ENCODE assay signal across 1 cellular context in the genomic region with DNA sequence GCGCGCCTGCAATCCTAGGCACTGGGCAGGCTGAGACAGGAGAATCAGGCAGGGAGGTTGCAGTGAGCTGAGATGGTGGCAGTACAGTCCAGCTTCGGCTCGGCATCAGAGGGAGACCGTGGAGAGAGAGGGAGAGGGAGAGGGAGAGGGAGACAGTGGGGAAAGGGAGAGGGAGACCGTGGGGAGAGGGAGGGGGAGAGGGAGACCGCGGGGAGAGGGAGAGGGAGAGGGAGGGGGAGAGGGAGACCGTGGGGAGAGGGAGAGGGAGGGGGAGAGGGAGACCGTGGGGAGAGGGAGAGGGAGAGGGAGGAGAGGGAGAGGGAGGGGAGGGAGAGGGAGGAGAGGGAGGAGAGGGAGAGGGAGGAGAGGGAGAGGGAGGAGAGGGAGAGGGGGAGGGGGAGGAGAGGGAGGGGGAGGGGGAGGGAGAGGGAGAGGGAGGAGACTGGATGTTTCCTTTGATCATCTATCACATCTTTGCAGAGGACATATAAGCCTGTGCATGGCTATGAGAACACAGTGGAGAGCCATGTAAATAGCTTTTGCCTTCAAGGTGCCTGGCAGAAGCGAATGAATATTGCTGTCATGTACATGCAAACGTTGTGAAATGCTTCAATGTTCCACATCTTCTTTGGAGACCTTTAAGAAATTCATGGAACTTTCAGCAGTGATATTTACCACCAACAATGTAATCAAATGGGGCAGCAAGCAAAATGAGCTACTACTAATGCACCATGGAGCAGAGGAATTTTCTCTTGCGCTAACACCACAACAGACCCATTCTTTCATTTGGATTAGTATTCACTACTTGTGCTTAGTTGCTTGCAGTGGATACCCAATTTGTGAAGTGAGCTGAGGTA.
A peak's percentile ranks its signal among the peaks of the same experiment; 100 is the strongest.
TF ChIP-seq lines count a peak whose summit lies in the region.

No MANE protein-coding gene starts in this region.

TF ChIP-seq in HepG2, 621 proteins besides CTCF, POLR2A, EP300 and RAD21:
- TF ChIP-seq PCBP1 (IDR thresholded peaks at IDR 0.05; ENCODE audit: borderline replicate concordance, low read depth, low read length) (0 out of 2 replicates have a peak, but pooled peaks have one; percentile 82), ZNF781 (CRISPR knock-in tag; IDR thresholded peaks at IDR 0.05; ENCODE audit: borderline replicate concordance, not compliant biosample characterization) (no peak), HNRNPK (IDR thresholded peaks at IDR 0.05; ENCODE audit: low read depth, low read length, poor library complexity, severe bottlenecking) (peak; percentile 94), PCBP2 (optimal IDR thresholded peaks at IDR 0.05; ENCODE audit: low read depth, low read length, poor library complexity, severe bottlenecking) (peak; percentile 85)
